In the genomic region with DNA sequence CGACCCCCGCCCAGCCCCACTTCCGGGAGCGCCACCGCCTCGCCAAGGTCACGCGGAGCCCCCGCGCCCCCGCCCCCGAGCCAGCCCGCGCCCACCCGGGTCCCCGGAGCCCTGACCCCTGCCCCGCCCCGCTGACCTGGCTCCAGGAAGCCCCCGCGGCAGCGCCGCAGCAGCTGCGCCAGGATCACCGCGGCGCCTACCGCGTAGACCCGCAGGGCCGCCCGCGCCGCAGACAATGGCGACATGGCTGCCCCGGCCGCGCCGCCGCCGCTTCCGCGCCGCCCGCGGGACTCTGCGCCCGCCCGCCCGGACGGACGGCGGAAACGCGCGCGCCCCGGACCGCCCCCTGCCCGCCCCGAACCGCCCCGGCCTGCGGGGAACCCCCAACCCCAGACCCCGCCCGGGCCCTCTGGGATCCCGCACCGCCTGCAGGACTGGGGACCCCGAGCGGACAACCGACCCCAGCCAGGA, we compare ENCODE assay signal across 8 cellular contexts. TPM values are rescaled to one million over a fixed set of nuclear protein-coding genes. Genes with fewer than 3 reads are reported as not detected.
DNase-seq lines count a peak whose midpoint lies in the region; FAIRE-seq and TF ChIP-seq lines count a peak whose summit lies in the region.

A gene with protein sequence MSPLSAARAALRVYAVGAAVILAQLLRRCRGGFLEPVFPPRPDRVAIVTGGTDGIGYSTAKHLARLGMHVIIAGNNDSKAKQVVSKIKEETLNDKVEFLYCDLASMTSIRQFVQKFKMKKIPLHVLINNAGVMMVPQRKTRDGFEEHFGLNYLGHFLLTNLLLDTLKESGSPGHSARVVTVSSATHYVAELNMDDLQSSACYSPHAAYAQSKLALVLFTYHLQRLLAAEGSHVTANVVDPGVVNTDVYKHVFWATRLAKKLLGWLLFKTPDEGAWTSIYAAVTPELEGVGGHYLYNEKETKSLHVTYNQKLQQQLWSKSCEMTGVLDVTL (minus strand): TSS at position 296 of the 471 bp plus-strand sequence. CDS start 51 bp downstream, at position 245.
Gene ZBED1, minus strand, starts transcription at position 296 of the 471 bp plus-strand sequence. CDS start 10,257 bp downstream, outside the sequence.

- no peak for FAIRE-seq in astrocyte (lab: Jason Lieb, UNC)

- no peaks in the 10 kb centered on the region for H3K9me3 ChIP-seq in astrocyte (ENCODE audit: insufficient read depth, low read depth, low read length)
- no peaks in the 10 kb centered on the region for H3K9me3 ChIP-seq in iPS-20b (ENCODE audit: insufficient read depth, low read depth, low read length)

- peaks cover 45% of the 10 kb centered on the region for H3K79me2 ChIP-seq in astrocyte (ENCODE audit: insufficient read depth, low read length)

- H3K9me3 Mint-ChIP-seq in astrocyte (ENCODE audit: unreplicated experiment) = no peaks in the 10 kb centered on the region

- H3K4me1 ChIP-seq in astrocyte (ENCODE audit: insufficient read depth, low read length) (peaks cover 23% of the 10 kb centered on the region), iPS-20b (ENCODE audit: insufficient read depth, low read length) (peaks cover 23% of the 10 kb centered on the region)

- peaks cover 2% of the 10 kb centered on the region for H3K36me3 Mint-ChIP-seq in astrocyte (ENCODE audit: low read depth, unreplicated experiment)

- H3K27me3 Mint-ChIP-seq in astrocyte (ENCODE audit: low read depth, unreplicated experiment) = no peaks in the 10 kb centered on the region

- H3K4me1 Mint-ChIP-seq in astrocyte (ENCODE audit: low read depth, unreplicated experiment) = peaks cover 20% of the 10 kb centered on the region

- H2AFZ ChIP-seq in astrocyte (ENCODE audit: low read depth, low read length) = peak within 1 kb of the TSS; percentile 47

- TF ChIP-seq CTCF in HFF-Myc (IDR thresholded peaks at IDR 0.05; ENCODE audit: low read depth, low read length, missing control alignments) (no peak), astrocyte (IDR thresholded peaks at IDR 0.05; ENCODE audit: insufficient read depth, low read depth, low read length) (no peak)

- H4K20me1 ChIP-seq in astrocyte (ENCODE audit: insufficient read depth, low read length) = peaks cover 29% of the 10 kb centered on the region

- DNase-seq in ELR (ENCODE audit: low read depth) (peak; percentile 49), HFF-Myc (ENCODE audit: extremely low read depth, low read depth) (no peak), RKO (ENCODE audit: low spot score) (peak; percentile 28), astrocyte (ENCODE audit: low read depth) (no peak), T1000 (lab: John Stamatoyannopoulos, UW) (no peak)
- peak; percentile 13 to 41 for DNase-seq in stimulated activated CD4-positive, alpha-beta T cell treated with anti-CD3 and anti-CD28 coated beads, Interleukin-15, amount 100 ng/mL, for 1 hour (ENCODE audit: low read depth in 1 of 2, low spot score in 1 of 2)
- DNase-seq in stimulated activated naive CD4-positive, alpha-beta T cell treated with Interleukin-2 at 50 U/mL for 16 hours (lab: John Stamatoyannopoulos, UW) = no peak

- H3K4me2 ChIP-seq in astrocyte (ENCODE audit: low read length) = peak within 1 kb of the TSS; percentile 87

- H3K27me3 ChIP-seq in astrocyte (ENCODE audit: insufficient read depth, low read length) (no peaks in the 10 kb centered on the region), iPS-20b (ENCODE audit: insufficient read depth, low read length) (no peaks in the 10 kb centered on the region)

- H3K27ac ChIP-seq in astrocyte (ENCODE audit: low read depth, low read length) (peak within 1 kb of the TSS; percentile 80), iPS-20b (ENCODE audit: low read length) (peak within 1 kb of the TSS; percentile 88)

- H3K4me3 Mint-ChIP-seq in astrocyte (ENCODE audit: unreplicated experiment) = peak within 1 kb of the TSS; percentile 87

- H3K4me3 ChIP-seq in HFF-Myc (replicated peaks; ENCODE audit: low read depth, low read length) (peak within 1 kb of the TSS; percentile 66), astrocyte (ENCODE audit: insufficient read depth, low read depth, low read length) (peak within 1 kb of the TSS; percentile 78), iPS-20b (ENCODE audit: low read length) (peak within 1 kb of the TSS; percentile 89)

- H3K36me3 ChIP-seq in astrocyte (ENCODE audit: insufficient read depth, low read length) = no peaks in the 10 kb centered on the region
- peaks cover 23% of the 10 kb centered on the region for H3K36me3 ChIP-seq in iPS-20b (ENCODE audit: insufficient read depth, low read depth, low read length)

- H3K9ac ChIP-seq in astrocyte (ENCODE audit: low read length) (peak within 1 kb of the TSS; percentile 91), iPS-20b (ENCODE audit: low read depth, low read length) (peak within 1 kb of the TSS; percentile 91)

- peak within 1 kb of the TSS; percentile 69 for H3K27ac Mint-ChIP-seq in astrocyte (ENCODE audit: unreplicated experiment)

RNA-seq across cellular contexts. Expression of the first gene that starts in this region (rescaled TPM):
- 28.4 and 30.4 TPM in 2 replicates for total RNA-seq in astrocyte

RNA-seq across cellular contexts. Expression of gene ZBED1, which starts in this region (rescaled TPM):
- total RNA-seq in astrocyte = 19.9 and 21.3 TPM in 2 replicates

Comparison
In these comparisons a context has a peak if more than half of its experiments do, and no peak if none do; other contexts are left out.
1. DNase-seq: peak in ELR (single experiment), RKO (single experiment) and stimulated activated CD4-positive, alpha-beta T cell treated with anti-CD3 and anti-CD28 coated beads, Interleukin-15, amount 100 ng/mL, for 1 hour (2 of 2); none in HFF-Myc (single experiment), astrocyte (single experiment), stimulated activated naive CD4-positive, alpha-beta T cell treated with Interleukin-2 at 50 U/mL for 16 hours (single experiment) and T1000 (single experiment).
2. Peak in every context shown above with its lines, with median percentiles within 50 percentile points of each other: H3K4me3 ChIP-seq.